ENCODE assay signal across 1 cellular context in the genomic region with DNA sequence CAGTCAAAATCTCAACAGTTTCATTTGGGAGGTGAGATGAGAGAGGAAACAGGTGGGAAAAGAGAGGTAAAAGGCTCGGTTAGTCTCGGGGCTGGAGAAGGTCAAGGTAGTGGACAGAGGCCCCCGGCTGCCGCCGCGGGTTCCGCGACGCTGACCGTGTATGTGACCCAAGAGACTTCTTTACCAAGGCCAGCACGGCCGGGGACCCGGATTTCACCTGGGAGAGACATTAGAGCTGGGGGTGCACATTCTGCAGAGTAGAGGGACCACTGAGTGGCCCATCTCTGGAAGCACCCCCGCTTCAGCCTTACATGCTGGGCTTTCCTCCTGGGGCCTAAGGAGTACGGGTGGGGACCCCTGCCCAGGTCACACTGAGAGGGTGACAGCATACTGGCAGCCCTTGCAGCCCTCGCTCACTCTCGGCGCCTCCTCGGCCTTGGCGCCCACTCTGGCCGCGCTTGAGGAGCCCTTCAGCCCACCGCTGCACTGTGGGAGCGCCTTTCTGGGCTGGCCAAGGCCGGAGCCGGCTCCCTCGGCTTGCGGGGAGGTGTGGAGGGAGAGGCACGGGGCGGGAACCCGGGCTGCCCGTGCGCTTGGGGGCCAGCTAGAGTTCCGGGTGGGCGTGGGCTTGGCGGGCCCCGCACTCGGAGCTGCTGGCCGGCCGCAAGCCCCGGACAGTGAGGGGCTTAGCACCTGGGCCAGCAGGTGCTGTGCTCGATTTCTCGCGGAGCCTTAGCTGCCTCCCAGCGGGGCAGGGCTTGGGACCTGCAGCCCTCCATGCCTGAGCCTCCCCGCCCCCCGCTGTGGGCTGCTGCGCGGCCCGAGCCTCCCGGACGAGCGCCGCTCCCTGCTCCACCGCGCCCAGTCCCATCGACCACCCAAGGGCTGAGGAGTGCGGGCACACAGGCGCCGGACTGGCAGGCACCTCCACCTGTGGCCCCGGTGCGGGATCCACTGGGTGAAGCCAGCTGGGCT.
TF ChIP-seq lines count a peak whose summit lies in the region.

No MANE protein-coding gene starts in this region.

TF ChIP-seq in K562, 482 proteins besides CTCF, POLR2A, EP300 and RAD21:
- TF ChIP-seq, protein P1, sequence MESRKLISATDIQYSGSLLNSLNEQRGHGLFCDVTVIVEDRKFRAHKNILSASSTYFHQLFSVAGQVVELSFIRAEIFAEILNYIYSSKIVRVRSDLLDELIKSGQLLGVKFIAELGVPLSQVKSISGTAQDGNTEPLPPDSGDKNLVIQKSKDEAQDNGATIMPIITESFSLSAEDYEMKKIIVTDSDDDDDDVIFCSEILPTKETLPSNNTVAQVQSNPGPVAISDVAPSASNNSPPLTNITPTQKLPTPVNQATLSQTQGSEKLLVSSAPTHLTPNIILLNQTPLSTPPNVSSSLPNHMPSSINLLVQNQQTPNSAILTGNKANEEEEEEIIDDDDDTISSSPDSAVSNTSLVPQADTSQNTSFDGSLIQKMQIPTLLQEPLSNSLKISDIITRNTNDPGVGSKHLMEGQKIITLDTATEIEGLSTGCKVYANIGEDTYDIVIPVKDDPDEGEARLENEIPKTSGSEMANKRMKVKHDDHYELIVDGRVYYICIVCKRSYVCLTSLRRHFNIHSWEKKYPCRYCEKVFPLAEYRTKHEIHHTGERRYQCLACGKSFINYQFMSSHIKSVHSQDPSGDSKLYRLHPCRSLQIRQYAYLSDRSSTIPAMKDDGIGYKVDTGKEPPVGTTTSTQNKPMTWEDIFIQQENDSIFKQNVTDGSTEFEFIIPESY (CRISPR knock-in tag; IDR thresholded peaks at IDR 0.05) = peak; percentile 32; the same call in 1 of the 2 replicates
- no peak for TF ChIP-seq ARID2 (IDR thresholded peaks at IDR 0.05)
